2 cellular contexts compared by ENCODE assay signal in genomic region chr20:47503685-47504084, GRCh38.
TF ChIP-seq lines count a peak whose summit lies in the region.

No MANE protein-coding gene starts in this region.

TF ChIP-seq in SK-N-SH, 30 proteins besides CTCF, POLR2A, EP300 and RAD21 (continued from another document):
- TF ChIP-seq REST (IDR thresholded peaks at IDR 0.05; ENCODE audit: low read depth, low read length) = no peak
- no peak for TF ChIP-seq TEAD4 (IDR thresholded peaks at IDR 0.05; ENCODE audit: borderline replicate concordance, insufficient read depth)
- no peak for TF ChIP-seq USF1 (IDR thresholded peaks at IDR 0.05; ENCODE audit: borderline replicate concordance, low read depth)
- TF ChIP-seq IRF3 (IDR thresholded peaks at IDR 0.05; ENCODE audit: low read depth, low read length) = no peak
- no peak for TF ChIP-seq GATA2 (CRISPR knock-in tag; IDR thresholded peaks at IDR 0.05)
- TF ChIP-seq NRF1 (IDR thresholded peaks at IDR 0.05; ENCODE audit: low read depth, low read length) = no peak
- TF ChIP-seq CHD2 (IDR thresholded peaks at IDR 0.05; ENCODE audit: low read length, partially characterized antibody) = no peak
- no peak for TF ChIP-seq GABPA (IDR thresholded peaks at IDR 0.05; ENCODE audit: low read depth)

TF ChIP-seq in SK-N-SH treated with all-trans-retinoic acid at 6 μM for 48 hours, 23 proteins besides CTCF, POLR2A, EP300 and RAD21 (continued from another document):
- TF ChIP-seq ISL1 (CRISPR knock-in tag; IDR thresholded peaks at IDR 0.05) (no peak), TCF4 (CRISPR knock-in tag; IDR thresholded peaks at IDR 0.05; ENCODE audit: borderline replicate concordance) (no peak), ZNF70 (CRISPR knock-in tag; IDR thresholded peaks at IDR 0.05) (no peak), CSDC2 (CRISPR knock-in tag; IDR thresholded peaks at IDR 0.05) (no peak), ZC3H10 (CRISPR knock-in tag; IDR thresholded peaks at IDR 0.05) (no peak), ZFP3 (CRISPR knock-in tag; IDR thresholded peaks at IDR 0.05) (no peak), ZNF8 (CRISPR knock-in tag; IDR thresholded peaks at IDR 0.05) (no peak), CREB5 (CRISPR knock-in tag; IDR thresholded peaks at IDR 0.05; ENCODE audit: low read depth) (no peak), SNAI2 (CRISPR knock-in tag; IDR thresholded peaks at IDR 0.05) (no peak), CSRNP3 (CRISPR knock-in tag; IDR thresholded peaks at IDR 0.05) (no peak), PATZ1 (CRISPR knock-in tag; IDR thresholded peaks at IDR 0.05; ENCODE audit: borderline replicate concordance) (no peak), TOX (CRISPR knock-in tag; IDR thresholded peaks at IDR 0.05; ENCODE audit: borderline replicate concordance) (no peak), POU6F1 (CRISPR knock-in tag; IDR thresholded peaks at IDR 0.05; ENCODE audit: borderline replicate concordance, low read depth) (no peak), ZFP30 (CRISPR knock-in tag; IDR thresholded peaks at IDR 0.05) (no peak), PPARA (CRISPR knock-in tag; IDR thresholded peaks at IDR 0.05; ENCODE audit: borderline replicate concordance) (no peak), ARNTL (CRISPR knock-in tag; IDR thresholded peaks at IDR 0.05; ENCODE audit: borderline replicate concordance, low read depth) (no peak)
